ENCODE assay signal across 20 cellular contexts in genomic region chr1:91799159-91799558, GRCh38.
DNase-seq lines count a peak whose midpoint lies in the region; ATAC-seq and TF ChIP-seq lines count a peak whose summit lies in the region.
"Had no signal": no experiment of that assay in that cellular context is flagged by ENCODE, and none has a peak within 500 bp of the region (broad histone marks: within the 10 kb centered on the region; RNA-seq: fewer than 3 reads in every experiment).

No MANE protein-coding gene starts in this region.

- intact Hi-C loops in stomach (cut with DNase I; ENCODE audit: low total_unique reads): no loop called here

- ATAC-seq in central memory CD8-positive, alpha-beta T cell (replicated peaks; ENCODE audit: extremely low read depth, poor library complexity, severe bottlenecking): no peak
- no peak for ATAC-seq in HG02610 (IDR thresholded peaks at IDR 0.05; ENCODE audit: unreplicated experiment)
- ATAC-seq in HG02763 (IDR thresholded peaks at IDR 0.05; ENCODE audit: unreplicated experiment): no peak
- ATAC-seq: body of pancreas; stimulated activated memory B cell treated with anti-CD40 and anti-IgM and Interleukin-4, amounts not matched to agents 10 μg/mL and 1 μg/mL and 100 μg/mL, for 72 hours had no signal

- H3K4me1 ChIP-seq in hepatocyte (ENCODE audit: insufficient read depth) (peaks cover 14% of the 10 kb centered on the region), stomach (peaks cover 4 to 58% (median 35%) of the 10 kb centered on the region in 4 donors)
- H3K4me1 ChIP-seq: Caco-2 had no signal

- TF ChIP-seq CTCF in hepatocyte (IDR thresholded peaks at IDR 0.05; ENCODE audit: poor library complexity) (no peak), stomach (IDR thresholded peaks at IDR 0.05) (no peak)

- no peaks in the 10 kb centered on the region for H3K9me2 ChIP-seq in hepatocyte (replicated peaks; ENCODE audit: insufficient read depth)

- peaks cover 55% of the 10 kb centered on the region for H3K4me1 Mint-ChIP-seq in central memory CD8-positive, alpha-beta T cell

- H4K20me1 ChIP-seq in hepatocyte (ENCODE audit: insufficient read depth, poor library complexity, severe bottlenecking): no peaks in the 10 kb centered on the region

- H3K79me2 ChIP-seq in hepatocyte: peaks cover 7% of the 10 kb centered on the region

- H3K4me3 Mint-ChIP-seq in central memory CD8-positive, alpha-beta T cell: no peak overlapping the region
- H3K4me3 Mint-ChIP-seq: activated naive CD8-positive, alpha-beta T cell; dendritic cell treated with granulocyte-macrophage colony-stimulating factor and Interleukin-4, amounts not matched to agents 40 ng/mL and 50 ng/mL, for 4 days; neural progenitor cell; stimulated activated memory B cell treated with anti-CD40 and anti-IgM and Interleukin-4, amounts not matched to agents 10 μg/mL and 1 μg/mL and 100 μg/mL, for 72 hours had no signal

- no peak overlapping the region for H3K4me2 ChIP-seq in hepatocyte
- H3K4me2 ChIP-seq: neural progenitor cell had no signal

- H3K27ac ChIP-seq in hepatocyte (peak overlapping the region; percentile 16), stomach (peak overlapping the region in 4 of 5 donors; percentile 7 to 58 (median 35))
- H3K27ac ChIP-seq: neural progenitor cell, SJSA1 had no signal

- TF ChIP-seq EP300 in stomach (IDR thresholded peaks at IDR 0.05): no peak

- H3K36me3 ChIP-seq in H7 (replicated peaks; ENCODE audit: control insufficient read depth, insufficient read depth, low read length) (no peaks in the 10 kb centered on the region), hepatocyte (replicated peaks; ENCODE audit: insufficient read depth, low read depth) (no peaks in the 10 kb centered on the region), stomach (peaks cover 0 to 12% (median 11%) of the 10 kb centered on the region in 4 donors)
- H3K36me3 ChIP-seq: neural progenitor cell, SJSA1, transverse colon had no signal

- H3K27me3 ChIP-seq in H7 (ENCODE audit: control insufficient read depth, insufficient read depth, low read length): no peaks in the 10 kb centered on the region
- H3K27me3 ChIP-seq in hepatocyte: no peaks in the 10 kb centered on the region
- H3K27me3 ChIP-seq in stomach: no peaks in the 10 kb centered on the region
- H3K27me3 ChIP-seq: body of pancreas, neural progenitor cell, SJSA1, transverse colon had no signal

- WGBS in hepatocyte (ENCODE audit: low lambda C conversion rate, missing lambda C conversion rate): 79% methylated on average over 5 of the region's 5 CpGs
- WGBS in stomach, 5 donors: 77 to 87% (median 86%) methylated on average over 5 of the region's 5 CpGs

- H3K27ac Mint-ChIP-seq in central memory CD8-positive, alpha-beta T cell (ENCODE audit: low read depth): peak overlapping the region; percentile 6
- H3K27ac Mint-ChIP-seq: activated naive CD8-positive, alpha-beta T cell; dendritic cell treated with granulocyte-macrophage colony-stimulating factor and Interleukin-4, amounts not matched to agents 40 ng/mL and 50 ng/mL, for 4 days; neural progenitor cell; stimulated activated memory B cell treated with anti-CD40 and anti-IgM and Interleukin-4, amounts not matched to agents 10 μg/mL and 1 μg/mL and 100 μg/mL, for 72 hours had no signal

- no peak overlapping the region for H2AFZ ChIP-seq in hepatocyte
- H2AFZ ChIP-seq: neural progenitor cell had no signal

- TF ChIP-seq POLR2A in stomach (IDR thresholded peaks at IDR 0.05): no peak

- DNase-seq in H7 (peak; percentile 38), hepatocyte (ENCODE audit: low spot score) (no peak), stomach (no peak), NCI-H510A (lab: John Stamatoyannopoulos, UW) (no peak), NCI-H187 (lab: John Stamatoyannopoulos, UW) (no peak)
- no peak for DNase-seq in central memory CD8-positive, alpha-beta T cell (ENCODE audit: low spot score in 2 of 2)
- DNase-seq: Caco-2, foreskin melanocyte, midbrain, NCI-H1105, NCI-H526 treated with DMSO at 0.1 percent for 48 hours, transverse colon had no signal

- no peak overlapping the region for H3K4me3 ChIP-seq in H7 (ENCODE audit: insufficient read depth, low read depth, low read length)
- no peak overlapping the region for H3K4me3 ChIP-seq in hepatocyte
- no peak overlapping the region for H3K4me3 ChIP-seq in stomach
- H3K4me3 ChIP-seq: body of pancreas, neural progenitor cell, SJSA1, transverse colon had no signal

- no peaks in the 10 kb centered on the region for H3K27me3 Mint-ChIP-seq in central memory CD8-positive, alpha-beta T cell
- H3K27me3 Mint-ChIP-seq: activated naive CD8-positive, alpha-beta T cell; dendritic cell treated with granulocyte-macrophage colony-stimulating factor and Interleukin-4, amounts not matched to agents 40 ng/mL and 50 ng/mL, for 4 days; stimulated activated memory B cell treated with anti-CD40 and anti-IgM and Interleukin-4, amounts not matched to agents 10 μg/mL and 1 μg/mL and 100 μg/mL, for 72 hours had no signal

- H3K9me3 ChIP-seq in hepatocyte (ENCODE audit: low read depth) (no peaks in the 10 kb centered on the region), stomach (no peaks in the 10 kb centered on the region)
- H3K9me3 ChIP-seq: body of pancreas, Caco-2, SJSA1, transverse colon had no signal

- peaks cover 44% of the 10 kb centered on the region for H3K36me3 Mint-ChIP-seq in central memory CD8-positive, alpha-beta T cell (ENCODE audit: insufficient read depth)
- H3K36me3 Mint-ChIP-seq: stimulated activated memory B cell treated with anti-CD40 and anti-IgM and Interleukin-4, amounts not matched to agents 10 μg/mL and 1 μg/mL and 100 μg/mL, for 72 hours had no signal

- no peaks in the 10 kb centered on the region for H3K9me3 Mint-ChIP-seq in central memory CD8-positive, alpha-beta T cell
- H3K9me3 Mint-ChIP-seq: dendritic cell treated with granulocyte-macrophage colony-stimulating factor and Interleukin-4, amounts not matched to agents 40 ng/mL and 50 ng/mL, for 4 days had no signal
